Comparison of ENCODE assay signal across 26 cellular contexts in the genomic region with DNA sequence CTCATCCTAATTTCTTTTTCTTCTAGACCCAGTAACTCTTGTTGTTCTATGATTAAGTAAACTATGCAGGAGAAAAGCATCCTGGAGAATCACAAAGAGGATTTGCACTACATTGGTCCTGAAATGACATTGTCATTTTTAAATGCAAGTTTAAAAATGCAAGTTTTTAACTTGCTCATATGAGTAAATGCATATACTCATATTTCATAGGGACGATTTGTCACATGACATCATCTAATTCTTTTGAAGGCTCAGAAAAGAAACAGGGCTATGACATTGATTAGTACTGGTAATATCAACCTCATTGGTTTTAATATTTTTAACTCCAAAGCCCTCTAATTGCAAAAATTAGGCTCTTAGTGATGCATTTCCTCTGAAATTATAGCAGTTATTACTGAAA.
"Had no signal": no experiment of that assay in that cellular context is flagged by ENCODE, and none has a peak within 500 bp of the region (broad histone marks: within the 10 kb centered on the region; RNA-seq: fewer than 3 reads in every experiment).

No MANE protein-coding gene starts in this region.

- H3K36me3 ChIP-seq: adrenal gland, ascending aorta, breast epithelium, cardiac muscle cell, esophagus muscularis mucosa, gastrocnemius medialis had no signal

- DNase-seq: activated CD4-positive, alpha-beta memory T cell treated with anti-CD3 and anti-CD28 coated beads for 36 hours; activated CD4-positive, alpha-beta T cell treated with anti-CD3 and anti-CD28 coated beads for 36 hours; activated CD4-positive, alpha-beta T cell treated with anti-CD3 and anti-CD28 coated beads, Interleukin-2, amount 10 ng/mL, durations not matched to agents 24 days and 14 days; activated CD4-positive, CD25-positive, alpha-beta regulatory T cell; activated CD4-positive, CD25-positive, alpha-beta regulatory T cell treated with anti-CD3 and anti-CD28 coated beads, Interleukin-2, amount 50 U/mL, for 72 hours; activated CD8-positive, alpha-beta memory T cell treated with anti-CD3 and anti-CD28 coated beads, Interleukin-2, amount 10 ng/mL, durations not matched to agents 7 days and 5 days; activated CD8-positive, alpha-beta memory T cell treated with anti-CD3 and anti-CD28 coated beads, Interleukin-2, amount 50 U/mL, for 4 hours; activated CD8-positive, alpha-beta T cell treated with anti-CD3 and anti-CD28 coated beads, Interleukin-2, amount 10 ng/mL, durations not matched to agents 7 days and 5 days; activated effector memory CD4-positive, alpha-beta T cell treated with anti-CD3 and anti-CD28 coated beads, Interleukin-2, amount 50 U/mL, for 16 hours; activated naive CD4-positive, alpha-beta T cell treated with anti-CD3 and anti-CD28 coated beads for 36 hours; activated naive CD8-positive, alpha-beta T cell treated with anti-CD3 and anti-CD28 coated beads for 36 hours; activated naive CD8-positive, alpha-beta T cell treated with anti-CD3 and anti-CD28 coated beads, Interleukin-2, amount 50 U/mL, for 24 hours; activated T-cell treated with anti-CD3 and anti-CD28 coated beads, Interleukin-2, amount 50 U/mL, for 1 hour; activated T-cell treated with anti-CD3 and anti-CD28 coated beads, Interleukin-2, amount 50 U/mL, for 48 hours; adrenal gland; effector CD4-positive, alpha-beta T cell; effector memory CD8-positive, alpha-beta T cell; erythroblast; foreskin keratinocyte; gastrocnemius medialis; T-helper 2 cell had no signal

- H3K4me3 ChIP-seq: adrenal gland, ascending aorta, breast epithelium, cardiac muscle cell, coronary artery, esophagus muscularis mucosa, gastrocnemius medialis had no signal

- H3K27ac ChIP-seq: adrenal gland, ascending aorta, breast epithelium, cardiac muscle cell, coronary artery, esophagus muscularis mucosa, foreskin keratinocyte, gastrocnemius medialis had no signal

- H3K27me3 ChIP-seq: adrenal gland, ascending aorta, breast epithelium, cardiac muscle cell, esophagus muscularis mucosa, foreskin keratinocyte, gastrocnemius medialis had no signal
